Comparison of ENCODE assay signal across 12 cellular contexts in genomic region chr9:109816490-109816889, GRCh38. TPM values are rescaled to one million over a fixed set of nuclear protein-coding genes. Genes with fewer than 3 reads are reported as not detected.
DNase-seq lines count a peak whose midpoint lies in the region; ATAC-seq and TF ChIP-seq lines count a peak whose summit lies in the region.
"Had no signal": no experiment of that assay in that cellular context is flagged by ENCODE, and none has a peak within 500 bp of the region (broad histone marks: within the 10 kb centered on the region; RNA-seq: fewer than 3 reads in every experiment).

No MANE protein-coding gene starts in this region.

- no peaks in the 10 kb centered on the region for H3K79me2 ChIP-seq in parathyroid adenoma

- H2AFZ ChIP-seq in parathyroid adenoma: no peak overlapping the region

- TF ChIP-seq CTCF in RWPE2 (IDR thresholded peaks at IDR 0.05; ENCODE audit: poor library complexity, severe bottlenecking) (no peak), parathyroid adenoma (IDR thresholded peaks at IDR 0.05) (no peak)

- H3K4me1 ChIP-seq in RWPE2 (ENCODE audit: insufficient read depth, poor library complexity, severe bottlenecking): peaks cover 34% of the 10 kb centered on the region
- no peaks in the 10 kb centered on the region for H3K4me1 ChIP-seq in parathyroid adenoma

- CTCF ChIA-PET in activated CD4-positive, alpha-beta T cell treated with anti-CD3 and anti-CD28 coated beads, Interleukin-2, amount 10 ng/mL, durations not matched to agents 7 days and 5 days (lab: Charles Lee): interaction anchor here (1.5 kb wide), 1 partner anchor 49 kb away, joined by 3 read pairs; no protein-coding TSS in a partner anchor

- no peak overlapping the region for H3K9ac ChIP-seq in parathyroid adenoma

- no peaks in the 10 kb centered on the region for H3K9me3 ChIP-seq in RWPE2 (ENCODE audit: severe bottlenecking)
- no peaks in the 10 kb centered on the region for H3K9me3 ChIP-seq in parathyroid adenoma (ENCODE audit: control insufficient read depth, low read length)

- H3K4me1 Mint-ChIP-seq in activated CD4-positive, alpha-beta T cell treated with anti-CD3 and anti-CD28 coated beads, Interleukin-2, amount 10 ng/mL, durations not matched to agents 7 days and 5 days: peaks cover 1% of the 10 kb centered on the region
- H3K4me1 Mint-ChIP-seq: naive B cell had no signal

- no peak overlapping the region for H3K4me2 ChIP-seq in parathyroid adenoma (ENCODE audit: low read length)

- H3K27ac ChIP-seq in RWPE2 (ENCODE audit: poor library complexity, severe bottlenecking): peak overlapping the region; percentile 82
- H3K27ac ChIP-seq in parathyroid adenoma: peak overlapping the region; percentile 24

- ATAC-seq in RWPE2 (ENCODE audit: low read depth) (peak; percentile 81), HG03139 (IDR thresholded peaks at IDR 0.05; ENCODE audit: unreplicated experiment) (no peak), GM18498 (IDR thresholded peaks at IDR 0.05; ENCODE audit: unreplicated experiment) (no peak)

- H3K4me3 ChIP-seq in RWPE2 (ENCODE audit: severe bottlenecking): no peak overlapping the region
- no peak overlapping the region for H3K4me3 ChIP-seq in parathyroid adenoma (ENCODE audit: low read depth, low read length)

- H3K36me3 Mint-ChIP-seq in activated CD4-positive, alpha-beta T cell treated with anti-CD3 and anti-CD28 coated beads, Interleukin-2, amount 10 ng/mL, durations not matched to agents 7 days and 5 days (ENCODE audit: low read depth): no peaks in the 10 kb centered on the region
- H3K36me3 Mint-ChIP-seq: naive B cell had no signal

- H3K4me3 Mint-ChIP-seq in activated CD4-positive, alpha-beta T cell treated with anti-CD3 and anti-CD28 coated beads, Interleukin-2, amount 10 ng/mL, durations not matched to agents 7 days and 5 days: no peak overlapping the region
- H3K4me3 Mint-ChIP-seq: naive B cell had no signal

- POLR2A ChIA-PET in activated CD4-positive, alpha-beta T cell treated with anti-CD3 and anti-CD28 coated beads, Interleukin-2, amount 10 ng/mL, durations not matched to agents 7 days and 5 days (lab: Charles Lee): interaction anchor here (0.6 kb wide), 1 partner anchor 76 kb away, joined by 3 read pairs; no protein-coding TSS in a partner anchor

- DNase-seq in EH (ENCODE audit: low read depth) (peak; percentile 100), RWPE2 (ENCODE audit: low spot score) (no peak), fibroblast of peridontal ligament (ENCODE audit: extremely low read depth) (peak; percentile 98), SKM-1 treated with dmso at 0.1 percent for 144 hours (lab: John Stamatoyannopoulos, UW; ENCODE audit: unreplicated experiment) (no peak)
- no peak for DNase-seq in activated CD4-positive, alpha-beta T cell treated with anti-CD3 and anti-CD28 coated beads, Interleukin-2, amount 10 ng/mL, durations not matched to agents 7 days and 5 days
- DNase-seq: cortex of kidney; MM.1S; naive B cell; stimulated activated CD8-positive, alpha-beta memory T cell treated with anti-CD3 and anti-CD28 coated beads, Interleukin-4, amount 100 ng/mL, for 48 hours had no signal

- no peaks in the 10 kb centered on the region for H3K9me3 Mint-ChIP-seq in activated CD4-positive, alpha-beta T cell treated with anti-CD3 and anti-CD28 coated beads, Interleukin-2, amount 10 ng/mL, durations not matched to agents 7 days and 5 days
- H3K9me3 Mint-ChIP-seq: naive B cell had no signal

- peaks cover 10% of the 10 kb centered on the region for H3K27me3 Mint-ChIP-seq in activated CD4-positive, alpha-beta T cell treated with anti-CD3 and anti-CD28 coated beads, Interleukin-2, amount 10 ng/mL, durations not matched to agents 7 days and 5 days

- H3K36me3 ChIP-seq in RWPE2 (ENCODE audit: low read depth) (no peaks in the 10 kb centered on the region), parathyroid adenoma (ENCODE audit: control insufficient read depth, insufficient read depth, low read length) (no peaks in the 10 kb centered on the region)

- H3K27me3 ChIP-seq in RWPE2 (ENCODE audit: insufficient read depth, poor library complexity, severe bottlenecking): no peaks in the 10 kb centered on the region
- no peaks in the 10 kb centered on the region for H3K27me3 ChIP-seq in parathyroid adenoma (ENCODE audit: control insufficient read depth, insufficient read depth, low read length)

- H3K27ac Mint-ChIP-seq in activated CD4-positive, alpha-beta T cell treated with anti-CD3 and anti-CD28 coated beads, Interleukin-2, amount 10 ng/mL, durations not matched to agents 7 days and 5 days: no peak overlapping the region
- H3K27ac Mint-ChIP-seq: naive B cell had no signal

RNA-seq across cellular contexts. Expression of gene PALM2AKAP2, which starts 36.5 kb away (rescaled TPM):
- under 1 TPM in 1 of 2 experiments, not detected in 1; 0.19 TPM for total RNA-seq in activated CD4-positive, alpha-beta T cell treated with anti-CD3 and anti-CD28 coated beads, Interleukin-2, amount 10 ng/mL, durations not matched to agents 7 days and 5 days

Comparison
In these comparisons a context has a peak if more than half of its experiments do, and no peak if none do; other contexts are left out.
1. DNase-seq: peak in EH (single experiment) and fibroblast of peridontal ligament (single experiment); none in RWPE2 (single experiment), activated CD4-positive, alpha-beta T cell treated with anti-CD3 and anti-CD28 coated beads, Interleukin-2, amount 10 ng/mL, durations not matched to agents 7 days and 5 days (single experiment) and SKM-1 treated with dmso at 0.1 percent for 144 hours (single experiment).